ENCODE assay signal across 8 cellular contexts in genomic region chr6:12602951-12603710, GRCh38.
DNase-seq lines count a peak whose midpoint lies in the region; ATAC-seq and TF ChIP-seq lines count a peak whose summit lies in the region.

No MANE protein-coding gene starts in this region.

- H3K27me3 ChIP-seq in KMS-11 (ENCODE audit: insufficient read depth, low read depth) (no peaks in the 10 kb centered on the region), WERI-Rb-1 (ENCODE audit: insufficient read depth, low read depth, severe bottlenecking) (peaks cover 3% of the 10 kb centered on the region), hepatocyte (no peaks in the 10 kb centered on the region), neuronal stem cell (ENCODE audit: control insufficient read depth in 3 of 3, insufficient read depth in 3 of 3, low read depth in 1 of 3, low read length in 3 of 3) (no peaks in the 10 kb centered on the region)

- H3K4me1 Mint-ChIP-seq in type B pancreatic cell (ENCODE audit: unreplicated experiment): peaks cover 19% of the 10 kb centered on the region

- H2BK5ac ChIP-seq in neuronal stem cell (ENCODE audit: low read length): no peak overlapping the region

- H3K4me3 ChIP-seq in KMS-11 (IDR thresholded peaks at IDR 0.05; ENCODE audit: insufficient read depth, low read depth, low read length) (no peak overlapping the region), WERI-Rb-1 (ENCODE audit: low read depth, low read length) (no peak overlapping the region), hepatocyte (no peak overlapping the region), neuronal stem cell (ENCODE audit: low read length in 2 of 2) (no peak overlapping the region)

- DNase-seq in COR-L47 (lab: John Stamatoyannopoulos, UW) (peak; percentile 13), WERI-Rb-1 (no peak), hepatocyte (ENCODE audit: low spot score) (peak; percentile 70), type B pancreatic cell (ENCODE audit: extremely low spot score, unreplicated experiment) (no peak), neuronal stem cell (ENCODE audit: low spot score) (no peak)
- no peak for DNase-seq in activated CD4-positive, alpha-beta T cell treated with anti-CD3 and anti-CD28 coated beads for 4 hours

- H3K27ac ChIP-seq in KMS-11 (no peak overlapping the region), WERI-Rb-1 (no peak overlapping the region), hepatocyte (no peak overlapping the region), neuronal stem cell (replicated peaks; ENCODE audit: low read length) (no peak overlapping the region)

- H2BK120ac ChIP-seq in neuronal stem cell (ENCODE audit: low read depth, low read length): no peak overlapping the region

- H2AFZ ChIP-seq in KMS-11 (ENCODE audit: low read depth): no peak overlapping the region
- H2AFZ ChIP-seq in hepatocyte: no peak overlapping the region
- H2AFZ ChIP-seq in neuronal stem cell (ENCODE audit: low read length): no peak overlapping the region

- H4K91ac ChIP-seq in neuronal stem cell (ENCODE audit: low read depth, low read length, poor library complexity): no peak overlapping the region

- H3K9ac ChIP-seq in KMS-11 (no peak overlapping the region), neuronal stem cell (ENCODE audit: low read depth, low read length, poor library complexity) (no peak overlapping the region)

- no peak overlapping the region for H3K4ac ChIP-seq in neuronal stem cell (ENCODE audit: low read length)

- no peak overlapping the region for H3K4me3 Mint-ChIP-seq in type B pancreatic cell

- WGBS in hepatocyte (ENCODE audit: low lambda C conversion rate, missing lambda C conversion rate): 81% methylated on average over 6 of the region's 6 CpGs
- no CpG with 5 or more reads among the region's 6 CpGs for WGBS in neuronal stem cell (ENCODE audit: extremely low coverage in 2 of 2, insufficient read length in 2 of 2, insufficient replicate concordance in 1 of 2), 2 donors

- H3K79me2 ChIP-seq in KMS-11 (ENCODE audit: insufficient read depth, low read depth): no peaks in the 10 kb centered on the region
- no peaks in the 10 kb centered on the region for H3K79me2 ChIP-seq in hepatocyte

- H3K9me2 ChIP-seq in hepatocyte (replicated peaks; ENCODE audit: insufficient read depth): no peaks in the 10 kb centered on the region

- no peaks in the 10 kb centered on the region for H3K9me3 Mint-ChIP-seq in type B pancreatic cell

- H3K27ac Mint-ChIP-seq in type B pancreatic cell: no peak overlapping the region

- H3K23ac ChIP-seq in neuronal stem cell (ENCODE audit: low read depth, low read length, poor library complexity): no peak overlapping the region

- no peak for ATAC-seq in HG03520 (IDR thresholded peaks at IDR 0.05; ENCODE audit: unreplicated experiment)

- no peak overlapping the region for H2AK5ac ChIP-seq in neuronal stem cell (ENCODE audit: low read depth, low read length)

- no peaks in the 10 kb centered on the region; the same call in 1 of the 2 replicates for H4K20me1 ChIP-seq in KMS-11 (ENCODE audit: insufficient read depth)
- no peaks in the 10 kb centered on the region for H4K20me1 ChIP-seq in hepatocyte (ENCODE audit: insufficient read depth, poor library complexity, severe bottlenecking)

- H3K4me2 ChIP-seq in KMS-11 (no peak overlapping the region), hepatocyte (no peak overlapping the region), neuronal stem cell (ENCODE audit: insufficient read depth, low read length, poor library complexity, severe bottlenecking) (no peak overlapping the region)

- H4K8ac ChIP-seq in neuronal stem cell (ENCODE audit: low read depth, low read length): no peak overlapping the region

- H3K36me3 ChIP-seq in KMS-11 (ENCODE audit: insufficient read depth) (no peaks in the 10 kb centered on the region), WERI-Rb-1 (no peaks in the 10 kb centered on the region), hepatocyte (replicated peaks; ENCODE audit: insufficient read depth, low read depth) (no peaks in the 10 kb centered on the region), neuronal stem cell (replicated peaks in 1 of 2; ENCODE audit: control insufficient read depth in 2 of 2, insufficient read depth in 2 of 2, low read length in 2 of 2) (no peaks in the 10 kb centered on the region)

- no peak overlapping the region for H3K14ac ChIP-seq in neuronal stem cell (ENCODE audit: low read length)

- peak; percentile 54 for TF ChIP-seq CTCF in KMS-11 (conservative IDR thresholded peaks at IDR 0.05; ENCODE audit: low read depth, low read length)
- peak; percentile 74 for TF ChIP-seq CTCF in WERI-Rb-1 (IDR thresholded peaks at IDR 0.05; ENCODE audit: low read depth, low read length)
- TF ChIP-seq CTCF in hepatocyte (IDR thresholded peaks at IDR 0.05; ENCODE audit: poor library complexity): peak; percentile 66
- TF ChIP-seq CTCF in type B pancreatic cell (conservative IDR thresholded peaks at IDR 0.05): peak; percentile 71

- H2BK15ac ChIP-seq in neuronal stem cell (ENCODE audit: low read length): no peak overlapping the region

- no peaks in the 10 kb centered on the region for H3K36me3 Mint-ChIP-seq in type B pancreatic cell

- H3K27me3 Mint-ChIP-seq in type B pancreatic cell: no peaks in the 10 kb centered on the region

- H3K9me3 ChIP-seq in WERI-Rb-1 (ENCODE audit: severe bottlenecking): no peaks in the 10 kb centered on the region
- H3K9me3 ChIP-seq in hepatocyte (ENCODE audit: low read depth): no peaks in the 10 kb centered on the region
- H3K9me3 ChIP-seq in neuronal stem cell (replicated peaks in 1 of 2; ENCODE audit: control insufficient read depth in 2 of 2, insufficient read depth in 1 of 2, low read depth in 1 of 2, low read length in 2 of 2): no peaks in the 10 kb centered on the region

- H3K79me1 ChIP-seq in neuronal stem cell (ENCODE audit: low read depth, low read length): no peaks in the 10 kb centered on the region

- H3K4me1 ChIP-seq in KMS-11 (ENCODE audit: low read depth, poor library complexity, severe bottlenecking) (no peaks in the 10 kb centered on the region), hepatocyte (ENCODE audit: insufficient read depth) (peaks cover 7% of the 10 kb centered on the region), neuronal stem cell (ENCODE audit: control insufficient read depth in 2 of 2, insufficient read depth in 1 of 2, low read depth in 1 of 2, low read length in 2 of 2) (peaks cover 0 to 6% of the 10 kb centered on the region in 2 donors)

- no peak overlapping the region for H2BK12ac ChIP-seq in neuronal stem cell (ENCODE audit: low read length)

- H3K18ac ChIP-seq in neuronal stem cell (ENCODE audit: low read length): no peak overlapping the region

Comparison
In these comparisons a context has a peak if more than half of its experiments do, and no peak if none do; other contexts are left out.
1. DNase-seq: peak in COR-L47 (single experiment) and hepatocyte (single experiment); none in WERI-Rb-1 (single experiment), type B pancreatic cell (single experiment), activated CD4-positive, alpha-beta T cell treated with anti-CD3 and anti-CD28 coated beads for 4 hours (0 of 2) and neuronal stem cell (single experiment).
2. Peak in every context shown above with its lines, with median percentiles within 50 percentile points of each other: CTCF ChIP-seq.